Comparison of ENCODE assay signal across 32 cellular contexts in the genomic region with DNA sequence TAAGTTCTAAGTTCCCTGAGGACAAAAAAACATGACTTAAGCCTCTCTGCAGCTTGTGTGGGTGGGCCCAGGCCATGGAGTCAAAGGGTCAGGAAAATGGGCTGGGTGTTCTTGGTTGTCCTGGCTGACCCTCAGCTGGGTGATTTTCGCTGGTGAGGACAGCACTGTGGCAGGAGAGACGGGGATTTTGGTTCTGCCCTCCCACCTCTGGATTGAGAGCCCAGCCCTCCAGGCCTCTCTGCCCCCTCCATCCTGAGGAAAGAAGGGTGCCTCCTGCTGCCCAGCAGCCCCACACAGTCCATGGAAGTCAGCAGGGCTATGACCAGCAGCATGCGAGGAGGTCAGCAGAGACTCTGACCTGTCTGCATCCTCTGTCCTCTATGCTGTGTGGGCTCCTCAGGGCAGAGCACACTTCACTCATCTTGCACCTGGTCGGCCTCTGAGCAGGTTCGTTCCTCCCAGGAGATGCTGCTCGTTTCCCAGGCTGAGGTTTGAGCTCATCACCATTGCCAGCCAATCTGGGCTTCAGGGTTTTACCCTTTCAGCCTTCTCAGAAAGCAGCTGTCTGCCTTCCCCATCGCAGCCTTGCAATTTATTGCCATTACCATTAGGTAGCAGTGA. TPM values are rescaled to one million over a fixed set of nuclear protein-coding genes. Genes with fewer than 3 reads are reported as not detected.
A peak's percentile ranks its signal among the peaks of the same experiment; 100 is the strongest.
DNase-seq lines count a peak whose midpoint lies in the region; ATAC-seq and TF ChIP-seq lines count a peak whose summit lies in the region.
"Had no signal": no experiment of that assay in that cellular context is flagged by ENCODE, and none has a peak within 500 bp of the region (broad histone marks: within the 10 kb centered on the region; RNA-seq: fewer than 3 reads in every experiment).

No MANE protein-coding gene starts in this region.

- H3K36me3 ChIP-seq in CD8-positive, alpha-beta T cell (ENCODE audit: insufficient read depth, low read length): peaks cover 16% of the 10 kb centered on the region
- H3K36me3 ChIP-seq: ovary had no signal

- no peak overlapping the region for H3K4me3 Mint-ChIP-seq in CD8-positive, alpha-beta T cell
- H3K4me3 Mint-ChIP-seq in nephron progenitor cell: no peak overlapping the region
- H3K4me3 Mint-ChIP-seq in CD14-positive monocyte: no peak overlapping the region
- H3K4me3 Mint-ChIP-seq: activated CD8-positive, alpha-beta T cell treated with anti-CD3 and anti-CD28 coated beads, Interleukin-2, amount 10 ng/mL, durations not matched to agents 7 days and 5 days; CD8-positive, alpha-beta memory T cell; natural killer cell; stimulated activated naive CD8-positive, alpha-beta T cell treated with anti-CD3 and anti-CD28 coated beads, Interleukin-15, Interleukin-2, amounts not matched to agents 100 ng/mL and 50 ng/mL, for 24 hours; T-helper 1 cell treated with Interleukin-12 subunit alpha and Interleukin-12 subunit beta and Interleukin-4 antibody, amounts not matched to agents 30 μg/mL and 1 μg/mL, for 36 hours had no signal

- no peak overlapping the region for H3K27ac ChIP-seq in CD8-positive, alpha-beta T cell (ENCODE audit: low read depth, low read length)
- H3K27ac ChIP-seq in angular gyrus (ENCODE audit: low read depth, low read length): peak overlapping the region; percentile 88
- H3K27ac ChIP-seq: spleen, tibial artery had no signal

- H3K27me3 ChIP-seq in CD8-positive, alpha-beta T cell (ENCODE audit: insufficient read depth, low read length): no peaks in the 10 kb centered on the region
- H3K27me3 ChIP-seq: ovary, spleen, tibial artery had no signal

- H3K4me1 Mint-ChIP-seq in CD8-positive, alpha-beta T cell (ENCODE audit: low read depth): no peaks in the 10 kb centered on the region
- H3K4me1 Mint-ChIP-seq in nephron progenitor cell (peaks cover 31% of the 10 kb centered on the region), CD14-positive monocyte (no peaks in the 10 kb centered on the region)
- H3K4me1 Mint-ChIP-seq: CD8-positive, alpha-beta memory T cell; natural killer cell had no signal

- no peaks in the 10 kb centered on the region for H3K9me3 ChIP-seq in CD8-positive, alpha-beta T cell (ENCODE audit: low read length)
- H3K9me3 ChIP-seq: ovary, spleen, tibial artery had no signal

- H3K4me3 ChIP-seq in CD8-positive, alpha-beta T cell (ENCODE audit: low read depth, low read length): no peak overlapping the region
- H3K4me3 ChIP-seq: coronary artery, lung, ovary, spleen, tibial artery had no signal

- CTCF ChIA-PET in CD8-positive, alpha-beta T cell (lab: Charles Lee): interaction anchor here (1.8 kb wide), 1 partner anchor 71 kb away, joined by 4 read pairs; no protein-coding TSS in a partner anchor

- DNase-seq in CD8-positive, alpha-beta T cell: no peak
- DNase-seq in globus pallidus (ENCODE audit: low spot score) (peak; percentile 14), nephron progenitor cell (no peak), NCI-H1694 treated with DMSO at 0.1 percent for 48 hours (lab: John Stamatoyannopoulos, UW) (no peak), NCI-H82 treated with DMSO at 0.1 percent for 48 hours (lab: John Stamatoyannopoulos, UW; ENCODE audit: unreplicated experiment) (no peak), CD14-positive monocyte (ENCODE audit: low spot score) (no peak), pons (ENCODE audit: low spot score) (no peak)
- DNase-seq: activated CD8-positive, alpha-beta T cell treated with anti-CD3 and anti-CD28 coated beads, Interleukin-2, amount 10 ng/mL, durations not matched to agents 7 days and 5 days; activated naive CD4-positive, alpha-beta T cell treated with anti-CD3 and anti-CD28 coated beads, Interleukin-2, amount 50 U/mL, for 16 hours; AML-193; CD8-positive, alpha-beta memory T cell; DMS 273 treated with DMSO at 0.1 percent for 48 hours; GOT3; natural killer cell; NCI-H1092; NCI-H187 treated with DMSO at 0.1 percent for 48 hours; NCI-H510A treated with DMSO at 0.1 percent for 48 hours; NK-92 treated with Interleukin-12 subunit alpha and Interleukin-12 subunit beta, amount 100 ng/mL, for 24 hours; ovary; spleen; stimulated activated CD8-positive, alpha-beta memory T cell treated with anti-CD3 and anti-CD28 coated beads, Interleukin-4, amount 100 ng/mL, for 48 hours; tibial artery had no signal

- no peaks in the 10 kb centered on the region for H3K4me1 ChIP-seq in CD8-positive, alpha-beta T cell (ENCODE audit: insufficient read depth, low read length)

- peak overlapping the region; percentile 14 for H3K27ac Mint-ChIP-seq in CD8-positive, alpha-beta T cell
- H3K27ac Mint-ChIP-seq in nephron progenitor cell (peak overlapping the region; percentile 52), CD14-positive monocyte (no peak overlapping the region)
- H3K27ac Mint-ChIP-seq: activated CD8-positive, alpha-beta T cell treated with anti-CD3 and anti-CD28 coated beads, Interleukin-2, amount 10 ng/mL, durations not matched to agents 7 days and 5 days; activated T-helper 2 cell treated with anti-CD3 and anti-CD28 coated beads, Interferon-gamma antibody, Interleukin-2, Interleukin-4, amounts not matched to agents 10 μg/mL and 5 μg/mL and 100 μg/mL, durations not matched to agents 14 hours and 24 hours and 36 hours; CD8-positive, alpha-beta memory T cell; natural killer cell; stimulated activated naive CD8-positive, alpha-beta T cell treated with anti-CD3 and anti-CD28 coated beads, Interleukin-15, Interleukin-2, amounts not matched to agents 100 ng/mL and 50 ng/mL, for 24 hours; T-helper 1 cell treated with Interleukin-12 subunit alpha and Interleukin-12 subunit beta and Interleukin-4 antibody, amounts not matched to agents 30 μg/mL and 1 μg/mL, for 36 hours had no signal

- peaks cover 58% of the 10 kb centered on the region for H3K36me3 Mint-ChIP-seq in CD8-positive, alpha-beta T cell
- H3K36me3 Mint-ChIP-seq in nephron progenitor cell (ENCODE audit: low read depth) (peaks cover 54% of the 10 kb centered on the region), CD14-positive monocyte (peaks cover 24 to 35% of the 10 kb centered on the region in 2 donors)
- H3K36me3 Mint-ChIP-seq: natural killer cell had no signal

- POLR2A ChIA-PET in CD8-positive, alpha-beta T cell (lab: Charles Lee): no interaction called here

- no peak for TF ChIP-seq CTCF in CD8-positive, alpha-beta T cell (IDR thresholded peaks at IDR 0.05)
- TF ChIP-seq CTCF in nephron progenitor cell (IDR thresholded peaks at IDR 0.05) (no peak), CD14-positive monocyte (IDR thresholded peaks at IDR 0.05) (no peak)

- intact Hi-C loops in CD8-positive, alpha-beta T cell (cut with DNase I, micrococcal nuclease): no loop called here
- intact Hi-C loops in CD14-positive monocyte (cut with micrococcal nuclease): no loop called here

- H3K27me3 Mint-ChIP-seq in CD8-positive, alpha-beta T cell (ENCODE audit: low read depth): no peaks in the 10 kb centered on the region
- H3K27me3 Mint-ChIP-seq in nephron progenitor cell (ENCODE audit: low read depth, poor library complexity) (no peaks in the 10 kb centered on the region), CD14-positive monocyte (ENCODE audit: low read depth in 3 of 3) (peaks cover 0 to 3% (median 3%) of the 10 kb centered on the region in 3 donors)
- H3K27me3 Mint-ChIP-seq: CD8-positive, alpha-beta memory T cell; stimulated activated naive CD8-positive, alpha-beta T cell treated with anti-CD3 and anti-CD28 coated beads, Interleukin-15, Interleukin-2, amounts not matched to agents 100 ng/mL and 50 ng/mL, for 24 hours had no signal

- no peaks in the 10 kb centered on the region for H3K9me3 Mint-ChIP-seq in CD8-positive, alpha-beta T cell
- H3K9me3 Mint-ChIP-seq in nephron progenitor cell: no peaks in the 10 kb centered on the region
- no peaks in the 10 kb centered on the region for H3K9me3 Mint-ChIP-seq in CD14-positive monocyte
- H3K9me3 Mint-ChIP-seq: activated T-helper 2 cell treated with anti-CD3 and anti-CD28 coated beads, Interferon-gamma antibody, Interleukin-2, Interleukin-4, amounts not matched to agents 10 μg/mL and 5 μg/mL and 100 μg/mL, durations not matched to agents 14 hours and 24 hours and 36 hours; CD8-positive, alpha-beta memory T cell; natural killer cell; stimulated activated naive CD8-positive, alpha-beta T cell treated with anti-CD3 and anti-CD28 coated beads, Interleukin-15, Interleukin-2, amounts not matched to agents 100 ng/mL and 50 ng/mL, for 24 hours; T-helper 1 cell treated with Interleukin-12 subunit alpha and Interleukin-12 subunit beta and Interleukin-4 antibody, amounts not matched to agents 30 μg/mL and 1 μg/mL, for 36 hours had no signal

- ATAC-seq in CD8-positive, alpha-beta T cell: no peak
- ATAC-seq: activated CD8-positive, alpha-beta T cell treated with anti-CD3 and anti-CD28 coated beads, Interleukin-2, amount 10 ng/mL, durations not matched to agents 7 days and 5 days; SK-N-SH treated with all-trans-retinoic acid at 6 μM for 48 hours had no signal

RNA-seq across cellular contexts. Expression of gene PHGDH, which starts 26.5 kb away (rescaled TPM):
- 10 to 100 TPM; 18.5 to 21.9 TPM for total RNA-seq in CD8-positive, alpha-beta T cell
- polyA plus RNA-seq in CD14-positive monocyte: under 1 TPM; 0.20 to 0.44 TPM

RNA-seq across cellular contexts. Expression of gene HMGCS2, which starts 30.5 kb away (rescaled TPM):
- total RNA-seq in CD8-positive, alpha-beta T cell: not detected
- not detected for polyA plus RNA-seq in CD14-positive monocyte
- total RNA-seq: A673; activated CD8-positive, alpha-beta T cell treated with anti-CD3 and anti-CD28 coated beads, Interleukin-2, amount 10 ng/mL, durations not matched to agents 7 days and 5 days; activated T-helper 2 cell treated with anti-CD3 and anti-CD28 coated beads, Interferon-gamma antibody, Interleukin-2, Interleukin-4, amounts not matched to agents 10 μg/mL and 5 μg/mL and 100 μg/mL, durations not matched to agents 14 hours and 24 hours and 36 hours; CD8-positive, alpha-beta memory T cell; mononuclear cell; natural killer cell; spleen had no signal
- polyA plus RNA-seq: CD8-positive, alpha-beta memory T cell; keratinocyte had no signal

Comparison
In these comparisons a context has a peak if more than half of its experiments do, and no peak if none do; other contexts are left out.
1. H3K27ac Mint-ChIP-seq: peak in CD8-positive, alpha-beta T cell (single experiment) and nephron progenitor cell (single experiment); none in CD14-positive monocyte (0 of 7).